In genomic region chr11:64776425-64776824, GRCh38 we compare ENCODE assay signal across 1 cellular context.
A peak's percentile ranks its signal among the peaks of the same experiment; 100 is the strongest.
TF ChIP-seq lines count a peak whose summit lies in the region.

No MANE protein-coding gene starts in this region.

TF ChIP-seq in K562, 482 proteins besides CTCF, POLR2A, EP300 and RAD21:
- TF ChIP-seq BRCA1 (IDR thresholded peaks at IDR 0.05): no peak
- no peak for TF ChIP-seq BRCA1 (CRISPR knock-in tag; IDR thresholded peaks at IDR 0.05)
- peak; percentile 64 for TF ChIP-seq RBFOX2 (IDR thresholded peaks at IDR 0.05; ENCODE audit: low read depth, low read length)
- no peak for TF ChIP-seq PTTG1 (tag; IDR thresholded peaks at IDR 0.05; ENCODE audit: low read depth)
- TF ChIP-seq NCOA6 (IDR thresholded peaks at IDR 0.05): no peak
